Comparison of ENCODE assay signal across 8 cellular contexts in genomic region chr11:21511835-21512440, GRCh38.
DNase-seq lines count a peak whose midpoint lies in the region; ATAC-seq and TF ChIP-seq lines count a peak whose summit lies in the region.

No MANE protein-coding gene starts in this region.

- no peaks in the 10 kb centered on the region for H3K36me3 ChIP-seq in breast epithelium

- H3K4me1 ChIP-seq in breast epithelium: no peaks in the 10 kb centered on the region

- no peak overlapping the region for H3K27ac ChIP-seq in breast epithelium

- no peaks in the 10 kb centered on the region for H3K9me3 Mint-ChIP-seq in stimulated activated memory B cell treated with anti-CD40 and anti-IgM and Interleukin-4, amounts not matched to agents 10 μg/mL and 1 μg/mL and 100 μg/mL, for 72 hours

- DNase-seq in NCI-H1417 (lab: John Stamatoyannopoulos, UW) (peak; percentile 68 to 88 (median 83)), NCI-H1417 treated with DMSO at 0.1 percent for 48 hours (lab: John Stamatoyannopoulos, UW) (no peak), HuH-7 (ENCODE audit: low spot score) (peak; percentile 19), NOMO-1 treated with DMSO at 0.1 percent for 48 hours (lab: John Stamatoyannopoulos, UW; ENCODE audit: unreplicated experiment) (peak; percentile 37), breast epithelium (ENCODE audit: low spot score in 2 of 2) (peak; percentile 23 to 53), medulla oblongata (ENCODE audit: extremely low spot score) (peak; percentile 56)

- no peak overlapping the region for H3K4me3 Mint-ChIP-seq in stimulated activated memory B cell treated with anti-CD40 and anti-IgM and Interleukin-4, amounts not matched to agents 10 μg/mL and 1 μg/mL and 100 μg/mL, for 72 hours

- peak in 2 of 3 donors; percentile 32 to 36 for TF ChIP-seq CTCF in breast epithelium (IDR thresholded peaks at IDR 0.05)

- no peaks in the 10 kb centered on the region for H3K27me3 Mint-ChIP-seq in stimulated activated memory B cell treated with anti-CD40 and anti-IgM and Interleukin-4, amounts not matched to agents 10 μg/mL and 1 μg/mL and 100 μg/mL, for 72 hours

- no peak overlapping the region for H3K4me3 ChIP-seq in breast epithelium

- intact Hi-C loops in breast epithelium (cut with DNase I; ENCODE audit: low total_unique reads): no loop called here

- H3K9me3 ChIP-seq in breast epithelium: no peaks in the 10 kb centered on the region

- TF ChIP-seq POLR2A in breast epithelium (IDR thresholded peaks at IDR 0.05): no peak

- no peaks in the 10 kb centered on the region for H3K27me3 ChIP-seq in breast epithelium

- no peaks in the 10 kb centered on the region for H3K36me3 Mint-ChIP-seq in stimulated activated memory B cell treated with anti-CD40 and anti-IgM and Interleukin-4, amounts not matched to agents 10 μg/mL and 1 μg/mL and 100 μg/mL, for 72 hours

- H3K4me1 Mint-ChIP-seq in stimulated activated memory B cell treated with anti-CD40 and anti-IgM and Interleukin-4, amounts not matched to agents 10 μg/mL and 1 μg/mL and 100 μg/mL, for 72 hours: no peaks in the 10 kb centered on the region

- ATAC-seq in GM21576 (IDR thresholded peaks at IDR 0.05; ENCODE audit: unreplicated experiment): peak; percentile 60
- ATAC-seq in stimulated activated memory B cell treated with anti-CD40 and anti-IgM and Interleukin-4, amounts not matched to agents 10 μg/mL and 1 μg/mL and 100 μg/mL, for 72 hours: no peak

- no peak overlapping the region for H3K27ac Mint-ChIP-seq in stimulated activated memory B cell treated with anti-CD40 and anti-IgM and Interleukin-4, amounts not matched to agents 10 μg/mL and 1 μg/mL and 100 μg/mL, for 72 hours
